Comparison of ENCODE assay signal across 18 cellular contexts in genomic region chr21:26710155-26710554, GRCh38.
DNase-seq lines count a peak whose midpoint lies in the region; ATAC-seq and FAIRE-seq lines count a peak whose summit lies in the region.
"Had no signal": no experiment of that assay in that cellular context is flagged by ENCODE, and none has a peak within 500 bp of the region (broad histone marks: within the 10 kb centered on the region; RNA-seq: fewer than 3 reads in every experiment).

No MANE protein-coding gene starts in this region.

- H3K27me3 Mint-ChIP-seq in activated T-cell treated with anti-CD3 and anti-CD28 coated beads, Interleukin-2, amount 50 U/mL, for 4 hours (ENCODE audit: low read depth) = peaks cover 2% of the 10 kb centered on the region

- no peak for ATAC-seq in activated T-cell treated with anti-CD3 and anti-CD28 coated beads, Interleukin-2, amount 50 U/mL, for 4 hours
- ATAC-seq in HG02759 (IDR thresholded peaks at IDR 0.05; ENCODE audit: unreplicated experiment) = no peak
- ATAC-seq: HepG2, Right ventricle myocardium inferior had no signal

- no peaks in the 10 kb centered on the region for H3K36me3 ChIP-seq in HUES64 (ENCODE audit: insufficient read depth, low read length)

- H3K36me3 Mint-ChIP-seq in activated T-cell treated with anti-CD3 and anti-CD28 coated beads, Interleukin-2, amount 50 U/mL, for 4 hours (ENCODE audit: insufficient read depth) = no peaks in the 10 kb centered on the region

- no peak overlapping the region for H3K4me3 Mint-ChIP-seq in activated T-cell treated with anti-CD3 and anti-CD28 coated beads, Interleukin-2, amount 50 U/mL, for 4 hours

- peaks cover 7% of the 10 kb centered on the region for H3K4me1 ChIP-seq in HUES64 (ENCODE audit: insufficient read depth, low read length)

- H3K27ac ChIP-seq in HUES64 (ENCODE audit: low read depth, low read length) = peak overlapping the region; percentile 63; the same call in 1 of the 2 replicates
- H3K27ac ChIP-seq: C4-2B had no signal

- H3K4me3 ChIP-seq in HUES64 (ENCODE audit: low read length) = no peak overlapping the region

- no peaks in the 10 kb centered on the region for H3K27me3 ChIP-seq in HUES64 (ENCODE audit: insufficient read depth, low read length)

- H3K9me3 ChIP-seq in HUES64 (ENCODE audit: insufficient read depth, low read depth, low read length) = no peaks in the 10 kb centered on the region

- WGBS in HUES64 = 57% methylated on average over 11 of the region's 11 CpGs

- FAIRE-seq in urothelium cell line (lab: Jason Lieb, UNC) = no peak
- FAIRE-seq: HepG2, RCC 7860 had no signal

- H3K9me3 Mint-ChIP-seq in activated T-cell treated with anti-CD3 and anti-CD28 coated beads, Interleukin-2, amount 50 U/mL, for 4 hours = no peaks in the 10 kb centered on the region

- DNase-seq in G401 (ENCODE audit: low spot score) (peak; percentile 49), cerebellar cortex (ENCODE audit: low spot score) (peak; percentile 35), middle frontal gyrus (ENCODE audit: extremely low spot score, low spot score) (peak; percentile 24), SKM-1 (lab: John Stamatoyannopoulos, UW; ENCODE audit: unreplicated experiment) (no peak), urothelium cell line (ENCODE audit: low spot score) (no peak)
- no peak for DNase-seq in activated T-cell treated with anti-CD3 and anti-CD28 coated beads, Interleukin-2, amount 50 U/mL, for 4 hours
- DNase-seq: DMS79, HCEC 1CT, KBM-7, NCI-H1105, NCI-H1694 treated with DMSO at 0.1 percent for 48 hours, NCI-H526 had no signal

- in situ Hi-C loops in G401 (cut with HindIII; ENCODE audit: low sequenced_read_pairs) = no loop called here

- H3K9ac ChIP-seq in HUES64 (ENCODE audit: low read depth, low read length) = no peak overlapping the region

- no peaks in the 10 kb centered on the region for H3K4me1 Mint-ChIP-seq in activated T-cell treated with anti-CD3 and anti-CD28 coated beads, Interleukin-2, amount 50 U/mL, for 4 hours (ENCODE audit: low read depth)

Comparison
In these comparisons a context has a peak if more than half of its experiments do, and no peak if none do; other contexts are left out.
1. DNase-seq: peak in G401 (single experiment), cerebellar cortex (single experiment) and middle frontal gyrus (single experiment); none in SKM-1 (single experiment), activated T-cell treated with anti-CD3 and anti-CD28 coated beads, Interleukin-2, amount 50 U/mL, for 4 hours (single experiment) and urothelium cell line (single experiment).